Comparison of ENCODE assay signal across 1 cellular context in the genomic region with DNA sequence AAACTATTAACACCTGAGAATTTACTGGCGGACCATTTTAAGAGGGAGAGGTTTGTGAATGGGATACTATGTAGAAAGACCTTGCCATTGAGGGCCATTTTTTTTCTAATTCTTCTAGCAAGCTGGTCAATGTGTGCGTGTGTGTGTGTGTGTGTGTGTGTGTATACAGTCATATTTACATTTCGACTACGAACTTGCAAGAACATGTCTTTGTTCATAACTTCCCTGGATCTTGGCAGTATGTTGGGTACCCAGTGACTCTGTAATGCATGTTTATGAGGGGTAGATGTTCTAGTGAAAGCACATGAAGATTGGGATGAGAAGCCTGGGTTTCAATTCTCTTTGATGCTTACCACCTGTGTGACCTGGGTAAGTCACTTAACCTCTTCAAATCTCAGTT.
TF ChIP-seq lines count a peak whose summit lies in the region.

No MANE protein-coding gene starts in this region.

TF ChIP-seq in H1, 55 proteins besides CTCF, POLR2A, EP300 and RAD21 (continued from another document):
- TF ChIP-seq ZNF274 (IDR thresholded peaks at IDR 0.05; ENCODE audit: borderline replicate concordance, extremely low read depth, low read length) = no peak
- TF ChIP-seq CHD2 (IDR thresholded peaks at IDR 0.05; ENCODE audit: low read length) = no peak
- TF ChIP-seq, protein P1, sequence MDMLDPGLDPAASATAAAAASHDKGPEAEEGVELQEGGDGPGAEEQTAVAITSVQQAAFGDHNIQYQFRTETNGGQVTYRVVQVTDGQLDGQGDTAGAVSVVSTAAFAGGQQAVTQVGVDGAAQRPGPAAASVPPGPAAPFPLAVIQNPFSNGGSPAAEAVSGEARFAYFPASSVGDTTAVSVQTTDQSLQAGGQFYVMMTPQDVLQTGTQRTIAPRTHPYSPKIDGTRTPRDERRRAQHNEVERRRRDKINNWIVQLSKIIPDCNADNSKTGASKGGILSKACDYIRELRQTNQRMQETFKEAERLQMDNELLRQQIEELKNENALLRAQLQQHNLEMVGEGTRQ (IDR thresholded peaks at IDR 0.05; ENCODE audit: low read length) = no peak
